Comparison of ENCODE assay signal across 1 cellular context in genomic region chr11:66267039-66267378, GRCh38.
TF ChIP-seq lines count a peak whose summit lies in the region.

No MANE protein-coding gene starts in this region.

TF ChIP-seq in HCT116, 20 proteins besides CTCF, POLR2A, EP300 and RAD21 (continued from another document):
- TF ChIP-seq, protein P1, sequence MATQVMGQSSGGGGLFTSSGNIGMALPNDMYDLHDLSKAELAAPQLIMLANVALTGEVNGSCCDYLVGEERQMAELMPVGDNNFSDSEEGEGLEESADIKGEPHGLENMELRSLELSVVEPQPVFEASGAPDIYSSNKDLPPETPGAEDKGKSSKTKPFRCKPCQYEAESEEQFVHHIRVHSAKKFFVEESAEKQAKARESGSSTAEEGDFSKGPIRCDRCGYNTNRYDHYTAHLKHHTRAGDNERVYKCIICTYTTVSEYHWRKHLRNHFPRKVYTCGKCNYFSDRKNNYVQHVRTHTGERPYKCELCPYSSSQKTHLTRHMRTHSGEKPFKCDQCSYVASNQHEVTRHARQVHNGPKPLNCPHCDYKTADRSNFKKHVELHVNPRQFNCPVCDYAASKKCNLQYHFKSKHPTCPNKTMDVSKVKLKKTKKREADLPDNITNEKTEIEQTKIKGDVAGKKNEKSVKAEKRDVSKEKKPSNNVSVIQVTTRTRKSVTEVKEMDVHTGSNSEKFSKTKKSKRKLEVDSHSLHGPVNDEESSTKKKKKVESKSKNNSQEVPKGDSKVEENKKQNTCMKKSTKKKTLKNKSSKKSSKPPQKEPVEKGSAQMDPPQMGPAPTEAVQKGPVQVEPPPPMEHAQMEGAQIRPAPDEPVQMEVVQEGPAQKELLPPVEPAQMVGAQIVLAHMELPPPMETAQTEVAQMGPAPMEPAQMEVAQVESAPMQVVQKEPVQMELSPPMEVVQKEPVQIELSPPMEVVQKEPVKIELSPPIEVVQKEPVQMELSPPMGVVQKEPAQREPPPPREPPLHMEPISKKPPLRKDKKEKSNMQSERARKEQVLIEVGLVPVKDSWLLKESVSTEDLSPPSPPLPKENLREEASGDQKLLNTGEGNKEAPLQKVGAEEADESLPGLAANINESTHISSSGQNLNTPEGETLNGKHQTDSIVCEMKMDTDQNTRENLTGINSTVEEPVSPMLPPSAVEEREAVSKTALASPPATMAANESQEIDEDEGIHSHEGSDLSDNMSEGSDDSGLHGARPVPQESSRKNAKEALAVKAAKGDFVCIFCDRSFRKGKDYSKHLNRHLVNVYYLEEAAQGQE (IDR thresholded peaks at IDR 0.05; ENCODE audit: low read depth) = no peak
- TF ChIP-seq POLR2AphosphoS5 (IDR thresholded peaks at IDR 0.05; ENCODE audit: low read depth, low read length) (no peak), SP1 (IDR thresholded peaks at IDR 0.05; ENCODE audit: low read depth) (no peak), ZNF274 (IDR thresholded peaks at IDR 0.05; ENCODE audit: low read depth, low read length) (no peak), SIN3A (IDR thresholded peaks at IDR 0.05; ENCODE audit: low read depth) (no peak), FOSL1 (IDR thresholded peaks at IDR 0.05; ENCODE audit: low read depth) (no peak), JUND (IDR thresholded peaks at IDR 0.05) (no peak), YY1 (IDR thresholded peaks at IDR 0.05; ENCODE audit: extremely low read depth, insufficient replicate concordance, low read depth, low read length) (no peak), SRF (IDR thresholded peaks at IDR 0.05; ENCODE audit: low read depth) (no peak)
- TF ChIP-seq, protein P2, sequence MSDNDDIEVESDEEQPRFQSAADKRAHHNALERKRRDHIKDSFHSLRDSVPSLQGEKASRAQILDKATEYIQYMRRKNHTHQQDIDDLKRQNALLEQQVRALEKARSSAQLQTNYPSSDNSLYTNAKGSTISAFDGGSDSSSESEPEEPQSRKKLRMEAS (IDR thresholded peaks at IDR 0.05) = no peak
TF ChIP-seq in HCT116: peak in this region for 0.
